Comparison of ENCODE assay signal across 12 cellular contexts in the genomic region with DNA sequence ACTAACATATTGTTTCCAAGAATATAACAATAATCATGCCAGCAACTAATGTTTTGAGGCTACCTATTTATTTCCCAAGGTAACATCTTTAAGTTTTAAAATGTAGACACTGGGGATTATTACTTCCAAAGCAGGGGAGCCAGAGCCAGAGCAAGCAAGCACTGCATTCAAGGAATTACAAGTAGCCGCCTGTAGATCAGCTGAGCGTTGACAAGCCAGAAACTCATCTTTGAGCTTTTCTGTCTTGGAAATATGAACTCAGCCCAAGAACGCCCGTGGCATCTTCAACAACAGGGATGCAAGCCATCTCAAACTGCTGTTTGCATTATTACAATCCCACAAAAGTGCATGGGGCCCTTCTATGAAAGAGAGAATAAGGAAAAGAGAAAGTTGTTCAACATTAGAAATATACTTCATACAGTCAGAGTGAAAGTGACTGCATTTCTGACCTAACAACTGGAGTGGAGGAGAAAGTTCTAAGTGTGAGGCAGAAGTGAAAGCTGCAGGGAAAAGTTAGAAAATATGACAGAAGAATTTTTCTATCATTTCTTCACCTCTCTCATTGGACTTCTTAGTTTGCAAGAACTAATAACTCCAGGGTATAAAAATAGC. TPM values are rescaled to one million over a fixed set of nuclear protein-coding genes. Genes with fewer than 3 reads are reported as not detected.
DNase-seq lines count a peak whose midpoint lies in the region; ATAC-seq and TF ChIP-seq lines count a peak whose summit lies in the region.
"Had no signal": no experiment of that assay in that cellular context is flagged by ENCODE, and none has a peak within 500 bp of the region (broad histone marks: within the 10 kb centered on the region; RNA-seq: fewer than 3 reads in every experiment).

No MANE protein-coding gene starts in this region.

- H3K27ac Mint-ChIP-seq in stimulated activated naive B cell treated with anti-CD40 and anti-IgM and Interleukin-4, amounts not matched to agents 10 μg/mL and 1 μg/mL and 100 μg/mL, for 72 hours, result no peak overlapping the region
- H3K27ac Mint-ChIP-seq: T-helper 1 cell treated with Interleukin-12 subunit alpha and Interleukin-12 subunit beta and Interleukin-4 antibody, amounts not matched to agents 30 μg/mL and 1 μg/mL, for 36 hours had no signal

- no peaks in the 10 kb centered on the region for H3K9me3 Mint-ChIP-seq in stimulated activated naive B cell treated with anti-CD40 and anti-IgM and Interleukin-4, amounts not matched to agents 10 μg/mL and 1 μg/mL and 100 μg/mL, for 72 hours
- H3K9me3 Mint-ChIP-seq: activated T-cell treated with anti-CD3 and anti-CD28 coated beads, Interleukin-2, amount 50 U/mL, for 4 hours; T-helper 1 cell treated with Interleukin-12 subunit alpha and Interleukin-12 subunit beta and Interleukin-4 antibody, amounts not matched to agents 30 μg/mL and 1 μg/mL, for 36 hours had no signal

- POLR2A ChIA-PET in PC-9 (lab: Charles Lee; ENCODE audit: unreplicated experiment), result interaction anchor here (0.7 kb wide), 1 partner anchor 17 kb away, joined by 4 read pairs; no protein-coding TSS in a partner anchor

- peaks cover 16% of the 10 kb centered on the region for H3K4me1 ChIP-seq in PC-9 (replicated peaks; ENCODE audit: insufficient read depth)

- H3K27me3 ChIP-seq in PC-9 (ENCODE audit: insufficient read depth, low read depth), result no peaks in the 10 kb centered on the region

- intact Hi-C loops in PC-9 (cut with micrococcal nuclease; ENCODE audit: unreplicated experiment), result no loop called here

- H3F3A ChIP-seq in PC-9 (ENCODE audit: insufficient read depth, low read depth), result no peaks in the 10 kb centered on the region

- H3K4me2 ChIP-seq in PC-9, result no peak overlapping the region

- no peak overlapping the region for H3K4me3 Mint-ChIP-seq in stimulated activated naive B cell treated with anti-CD40 and anti-IgM and Interleukin-4, amounts not matched to agents 10 μg/mL and 1 μg/mL and 100 μg/mL, for 72 hours
- H3K4me3 Mint-ChIP-seq: activated T-cell treated with anti-CD3 and anti-CD28 coated beads, Interleukin-2, amount 50 U/mL, for 4 hours; T-helper 1 cell treated with Interleukin-12 subunit alpha and Interleukin-12 subunit beta and Interleukin-4 antibody, amounts not matched to agents 30 μg/mL and 1 μg/mL, for 36 hours had no signal

- no peaks in the 10 kb centered on the region for H3K9me2 ChIP-seq in PC-9 (ENCODE audit: insufficient read depth)

- H2AFZ ChIP-seq in PC-9, result no peak overlapping the region

- ATAC-seq in HG02884 (IDR thresholded peaks at IDR 0.05; ENCODE audit: unreplicated experiment), result peak; percentile 96
- peak; percentile 78 to 82 for ATAC-seq in stimulated activated naive B cell treated with anti-CD40 and anti-IgM and Interleukin-4, amounts not matched to agents 10 μg/mL and 1 μg/mL and 100 μg/mL, for 72 hours (replicated peaks)
- ATAC-seq: activated T-cell treated with anti-CD3 and anti-CD28 coated beads, Interleukin-2, amount 50 U/mL, for 4 hours had no signal

- H3K36me3 ChIP-seq in PC-9 (ENCODE audit: low read depth), result no peaks in the 10 kb centered on the region

- H4K20me1 ChIP-seq in PC-9 (ENCODE audit: insufficient read depth), result no peaks in the 10 kb centered on the region

- H3K4me3 ChIP-seq in PC-9, result no peak overlapping the region

- H3K4me1 Mint-ChIP-seq in stimulated activated naive B cell treated with anti-CD40 and anti-IgM and Interleukin-4, amounts not matched to agents 10 μg/mL and 1 μg/mL and 100 μg/mL, for 72 hours, result peaks cover 4 to 14% of the 10 kb centered on the region in 2 donors

- peaks cover 11% of the 10 kb centered on the region for H3K79me2 ChIP-seq in PC-9 (ENCODE audit: low read depth)

- H3K9me3 ChIP-seq in PC-9 (ENCODE audit: insufficient read depth, low read depth), result no peaks in the 10 kb centered on the region

- TF ChIP-seq CTCF in PC-9 (conservative IDR thresholded peaks at IDR 0.05), result no peak

- H3K27me3 Mint-ChIP-seq in stimulated activated naive B cell treated with anti-CD40 and anti-IgM and Interleukin-4, amounts not matched to agents 10 μg/mL and 1 μg/mL and 100 μg/mL, for 72 hours, result peaks cover 7 to 16% of the 10 kb centered on the region in 2 donors

- no TSS peak for BruUV-seq in PC-9 (replicated peaks; lab: Mats Ljungman, UMichigan)

- CTCF ChIA-PET in PC-9 (lab: Charles Lee), result no interaction called here

- no peaks in the 10 kb centered on the region for H3K36me3 Mint-ChIP-seq in stimulated activated naive B cell treated with anti-CD40 and anti-IgM and Interleukin-4, amounts not matched to agents 10 μg/mL and 1 μg/mL and 100 μg/mL, for 72 hours

- no peak overlapping the region for H3K27ac ChIP-seq in PC-9

- DNase-seq in NCI-H748 (lab: John Stamatoyannopoulos, UW; ENCODE audit: unreplicated experiment), result peak; percentile 26
- DNase-seq in NCI-H748 treated with DMSO at 0.1 percent for 48 hours (lab: John Stamatoyannopoulos, UW), result no peak
- DNase-seq in amniotic epithelial cell (ENCODE audit: low read depth), result peak; percentile 32
- no peak for DNase-seq in stimulated activated naive B cell treated with anti-CD40 and anti-IgM and Interleukin-4, amounts not matched to agents 10 μg/mL and 1 μg/mL and 100 μg/mL, for 72 hours
- no peak for DNase-seq in PC-9
- DNase-seq in NCI-H510A treated with DMSO at 0.1 percent for 48 hours (lab: John Stamatoyannopoulos, UW), result no peak
- DNase-seq in germinal center (ENCODE audit: low spot score), result no peak
- DNase-seq: activated T-cell treated with anti-CD3 and anti-CD28 coated beads, Interleukin-2, amount 50 U/mL, for 4 hours; NCI-H2171 treated with DMSO at 0.1 percent for 48 hours; small intestine had no signal

RNA-seq across cellular contexts. Expression of a gene that starts 6.5 kb away (rescaled TPM):
- 23.1 and 37.7 TPM in 2 replicates for total RNA-seq in PC-9 (2021)

Comparison
In these comparisons a context has a peak if more than half of its experiments do, and no peak if none do; other contexts are left out.
1. DNase-seq: peak in NCI-H748 (single experiment) and amniotic epithelial cell (single experiment); none in NCI-H748 treated with DMSO at 0.1 percent for 48 hours (single experiment), stimulated activated naive B cell treated with anti-CD40 and anti-IgM and Interleukin-4, amounts not matched to agents 10 μg/mL and 1 μg/mL and 100 μg/mL, for 72 hours (single experiment), PC-9 (0 of 2), NCI-H510A treated with DMSO at 0.1 percent for 48 hours (single experiment) and germinal center (single experiment).